8 cellular contexts compared by ENCODE assay signal in genomic region chr1:110150330-110151174, GRCh38. TPM values are rescaled to one million over a fixed set of nuclear protein-coding genes. Genes with fewer than 3 reads are reported as not detected.
DNase-seq lines count a peak whose midpoint lies in the region; ATAC-seq, FAIRE-seq and TF ChIP-seq lines count a peak whose summit lies in the region.

TSS of gene SLC6A17 (plus strand) at chr1:110150494. CDS start at chr1:110166930, 16,436 bp downstream.

- no peak for ATAC-seq in HG03280 (IDR thresholded peaks at IDR 0.05; ENCODE audit: unreplicated experiment)

- H3K4me1 ChIP-seq in BE2C (peaks cover 8% of the 10 kb centered on the region), left ventricle myocardium inferior (peaks cover 16% of the 10 kb centered on the region)
- no peaks in the 10 kb centered on the region for H3K4me1 ChIP-seq in CD8-positive, alpha-beta memory T cell (ENCODE audit: insufficient read depth, low read length)

- H3K4me3 Mint-ChIP-seq in activated naive CD4-positive, alpha-beta T cell treated with anti-CD3 and anti-CD28 coated beads for 36 hours: no peak within 1 kb of the TSS
- peak within 1 kb of the TSS in 1 of 7 donors; percentile 19 for H3K4me3 Mint-ChIP-seq in CD8-positive, alpha-beta memory T cell

- TF ChIP-seq CTCF in BE2C (IDR thresholded peaks at IDR 0.05; ENCODE audit: low read depth, low read length) (no peak), left ventricle myocardium inferior (IDR thresholded peaks at IDR 0.05; ENCODE audit: borderline replicate concordance) (peak; percentile 18)

- peak; percentile 55 for FAIRE-seq in HTR-8/SVneo (lab: Jason Lieb, UNC)
- no peak for FAIRE-seq in RCC 7860 (lab: Jason Lieb, UNC)

- peaks cover 2% of the 10 kb centered on the region for H3K4me1 Mint-ChIP-seq in activated naive CD4-positive, alpha-beta T cell treated with anti-CD3 and anti-CD28 coated beads for 36 hours (ENCODE audit: low read depth)
- peaks cover 0 to 3% (median 3%) of the 10 kb centered on the region in 3 donors for H3K4me1 Mint-ChIP-seq in CD8-positive, alpha-beta memory T cell

- POLR2A ChIA-PET in CD8-positive, alpha-beta memory T cell (lab: Charles Lee): no interaction called here

- H3K4me3 ChIP-seq in BE2C (ENCODE audit: low read depth, low read length) (peak within 1 kb of the TSS; percentile 56), left ventricle myocardium inferior (peak within 1 kb of the TSS; percentile 55)
- H3K4me3 ChIP-seq in CD8-positive, alpha-beta memory T cell (ENCODE audit: low read length): no peak within 1 kb of the TSS

- H3K36me3 Mint-ChIP-seq in activated naive CD4-positive, alpha-beta T cell treated with anti-CD3 and anti-CD28 coated beads for 36 hours (ENCODE audit: low read depth): no peaks in the 10 kb centered on the region
- H3K36me3 Mint-ChIP-seq in CD8-positive, alpha-beta memory T cell: no peaks in the 10 kb centered on the region

- no peak within 1 kb of the TSS for H3K27ac ChIP-seq in left ventricle myocardium inferior (replicated peaks)
- no peak within 1 kb of the TSS for H3K27ac ChIP-seq in CD8-positive, alpha-beta memory T cell (ENCODE audit: low read depth, low read length)

- peaks cover 45% of the 10 kb centered on the region for H3K27me3 Mint-ChIP-seq in activated naive CD4-positive, alpha-beta T cell treated with anti-CD3 and anti-CD28 coated beads for 36 hours (ENCODE audit: low read depth)
- peaks cover 24 to 43% of the 10 kb centered on the region in 2 donors for H3K27me3 Mint-ChIP-seq in CD8-positive, alpha-beta memory T cell

- H3K27ac Mint-ChIP-seq in activated naive CD4-positive, alpha-beta T cell treated with anti-CD3 and anti-CD28 coated beads for 36 hours: no peak within 1 kb of the TSS
- H3K27ac Mint-ChIP-seq in CD8-positive, alpha-beta memory T cell: peak within 1 kb of the TSS in 1 of 8 donors; percentile 11

- H3K9me3 Mint-ChIP-seq in activated naive CD4-positive, alpha-beta T cell treated with anti-CD3 and anti-CD28 coated beads for 36 hours: no peaks in the 10 kb centered on the region
- no peaks in the 10 kb centered on the region for H3K9me3 Mint-ChIP-seq in CD8-positive, alpha-beta memory T cell

- CTCF ChIA-PET in activated naive CD4-positive, alpha-beta T cell treated with anti-CD3 and anti-CD28 coated beads for 36 hours (lab: Charles Lee): no interaction called here
- CTCF ChIA-PET in CD8-positive, alpha-beta memory T cell (lab: Charles Lee): interaction anchor here (1.0 kb wide), 1 partner anchor 306 kb away, joined by 3 read pairs; no protein-coding TSS in a partner anchor

- DNase-seq in BE2C (peak; percentile 81), HTR-8/SVneo (ENCODE audit: insufficient read length, low spot score) (peak; percentile 48), left ventricle myocardium inferior (no peak), RCC 7860 (ENCODE audit: low spot score) (no peak)
- peak; percentile 39 for DNase-seq in activated naive CD4-positive, alpha-beta T cell treated with anti-CD3 and anti-CD28 coated beads for 36 hours
- peak; percentile 35 to 77 for DNase-seq in stimulated activated CD4-positive, alpha-beta T cell treated with anti-CD3 and anti-CD28 coated beads, Interleukin-2, amount 100 ng/mL, for 24 hours
- no peak for DNase-seq in CD8-positive, alpha-beta memory T cell

- no peaks in the 10 kb centered on the region for H3K36me3 ChIP-seq in BE2C
- H3K36me3 ChIP-seq in left ventricle myocardium inferior: no peaks in the 10 kb centered on the region
- no peaks in the 10 kb centered on the region for H3K36me3 ChIP-seq in CD8-positive, alpha-beta memory T cell (ENCODE audit: insufficient read depth, low read length)

- intact Hi-C loops in activated naive CD4-positive, alpha-beta T cell treated with anti-CD3 and anti-CD28 coated beads for 36 hours (cut with micrococcal nuclease): no loop called here
- intact Hi-C loops in left ventricle myocardium inferior (cut with micrococcal nuclease): no loop called here

- H3K9me3 ChIP-seq in BE2C: no peaks in the 10 kb centered on the region; the same call in 1 of the 2 replicates
- H3K9me3 ChIP-seq in left ventricle myocardium inferior (replicated peaks): no peaks in the 10 kb centered on the region
- no peaks in the 10 kb centered on the region for H3K9me3 ChIP-seq in CD8-positive, alpha-beta memory T cell (ENCODE audit: low read length)

- H3K27me3 ChIP-seq in BE2C (peaks cover 52% of the 10 kb centered on the region), left ventricle myocardium inferior (ENCODE audit: low read depth) (peaks cover 100% of the 10 kb centered on the region)
- peaks cover 29% of the 10 kb centered on the region for H3K27me3 ChIP-seq in CD8-positive, alpha-beta memory T cell (ENCODE audit: insufficient read depth, low read length, poor library complexity, severe bottlenecking)

RNA-seq across cellular contexts. Expression of gene SLC6A17, which starts in this region (rescaled TPM):
- polyA plus RNA-seq in BE2C (2012; ENCODE audit: insufficient read depth, insufficient read length, low read depth): 15.5 TPM
- under 1 TPM in 1 of 2 experiments, not detected in 1; 0.12 TPM for total RNA-seq in activated naive CD4-positive, alpha-beta T cell treated with anti-CD3 and anti-CD28 coated beads for 36 hours
- not detected for total RNA-seq in left ventricle myocardium inferior
- under 1 TPM; 0.07 TPM for total RNA-seq in CD8-positive, alpha-beta memory T cell
- not detected for polyA plus RNA-seq in CD8-positive, alpha-beta memory T cell

Comparison
In these comparisons a context has a peak if more than half of its experiments do, and no peak if none do; other contexts are left out.
1. Peak in DNase-seq in activated naive CD4-positive, alpha-beta T cell treated with anti-CD3 and anti-CD28 coated beads for 36 hours; RNA of the gene not detected or under 1 TPM.
2. DNase-seq: peak in BE2C (single experiment), HTR-8/SVneo (single experiment) and stimulated activated CD4-positive, alpha-beta T cell treated with anti-CD3 and anti-CD28 coated beads, Interleukin-2, amount 100 ng/mL, for 24 hours (2 of 2); none in left ventricle myocardium inferior (single experiment), CD8-positive, alpha-beta memory T cell (0 of 5) and RCC 7860 (single experiment).